17 cellular contexts compared by ENCODE assay signal in genomic region chr5:94891565-94892362, GRCh38.
DNase-seq lines count a peak whose midpoint lies in the region; ATAC-seq, FAIRE-seq and TF ChIP-seq lines count a peak whose summit lies in the region.
"Had no signal": no experiment of that assay in that cellular context is flagged by ENCODE, and none has a peak within 500 bp of the region (broad histone marks: within the 10 kb centered on the region; RNA-seq: fewer than 3 reads in every experiment).

No MANE protein-coding gene starts in this region.

- no peaks in the 10 kb centered on the region for H3K27me3 ChIP-seq in H1 (replicated peaks in 1 of 4; ENCODE audit: control insufficient read depth in 3 of 4, extremely low read depth in 1 of 4, insufficient read depth in 3 of 4, low read length in 3 of 4)
- H3K27me3 ChIP-seq: BLaER1 treated with 17β-estradiol and CSF1 and Interleukin-3, amounts not matched to agents 10 nM and 100 nM had no signal

- H4K20me1 ChIP-seq in H1 (replicated peaks in 1 of 2; ENCODE audit: control insufficient read depth in 1 of 2, insufficient read depth in 2 of 2, low read length in 2 of 2) = no peaks in the 10 kb centered on the region

- TF ChIP-seq POLR2A in A549 (IDR thresholded peaks at IDR 0.05; ENCODE audit: low read length) (no peak), H1 (IDR thresholded peaks at IDR 0.05; ENCODE audit: control extremely low read depth in 1 of 2, low read depth in 2 of 2, low read length in 2 of 2) (no peak)

- H3K23ac ChIP-seq in H1 (ENCODE audit: insufficient read length) = no peak overlapping the region

- no peak for DNase-seq in A549 (ENCODE audit: low read depth in 1 of 2, low spot score in 1 of 2)
- no peak for DNase-seq in HEK293T (ENCODE audit: extremely low spot score)
- no peak for DNase-seq in H1 (ENCODE audit: low read depth in 1 of 2, low spot score in 2 of 2)
- DNase-seq in retina = peak; percentile 24
- DNase-seq in cerebellar nuclear complex (lab: John Stamatoyannopoulos, UW) = no peak
- DNase-seq in stimulated activated CD4-positive, alpha-beta T cell treated with anti-CD3 and anti-CD28 coated beads, Interleukin-4, amount 100 ng/mL, for 24 hours = no peak
- DNase-seq: 8988T; Calu3; CD8-positive, alpha-beta T cell; DMS79 treated with DMSO at 0.1 percent for 48 hours; GF-D8; H7 had no signal

- POLR2A ChIA-PET in A549 (lab: Yijun Ruan, JAX) = no interaction called here
- POLR2A ChIA-PET in HEK293T (lab: Yijun Ruan, JAX) = no interaction called here
- POLR2A ChIA-PET in H1 (lab: Charles Lee; ENCODE audit: partially characterized antibody) = no interaction called here

- no peak overlapping the region for H4K8ac ChIP-seq in H1 (ENCODE audit: extremely low read depth, insufficient read depth, low read length)

- WGBS in A549 (ENCODE audit: missing lambda C conversion rate) = 88% methylated on average over 14 of the region's 14 CpGs
- 88% methylated on average over 14 of the region's 14 CpGs; no CpG with 5 or more reads in 1 of the 2 experiments for WGBS in H1 (ENCODE audit: extremely low coverage in 1 of 2, insufficient coverage in 1 of 2, insufficient read length in 1 of 2, insufficient replicate concordance in 2 of 2, low coverage in 1 of 2, low lambda C conversion rate in 2 of 2, missing lambda C conversion rate in 1 of 2), 2 experiments

- H4K5ac ChIP-seq in H1 (ENCODE audit: insufficient read length, low read depth, low read length) = no peak overlapping the region

- no peak overlapping the region for H2BK15ac ChIP-seq in H1 (ENCODE audit: low read length)

- no peak overlapping the region for H2BK120ac ChIP-seq in H1 (replicated peaks; ENCODE audit: low read depth, low read length)

- H3K36me3 ChIP-seq in H1 (ENCODE audit: control insufficient read depth in 2 of 4, insufficient read depth in 4 of 4, low read length in 3 of 4) = no peaks in the 10 kb centered on the region

- no peak overlapping the region for H2BK12ac ChIP-seq in H1 (ENCODE audit: low read depth, low read length)

- H3K4me2 ChIP-seq in A549 (no peak overlapping the region), H1 (ENCODE audit: insufficient read depth in 1 of 2, low read depth in 2 of 2, low read length in 2 of 2) (no peak overlapping the region)
- H3K4me2 ChIP-seq: BLaER1 treated with 17β-estradiol and CSF1 and Interleukin-3, amounts not matched to agents 10 nM and 100 nM; GM23338 had no signal

- H2AFZ ChIP-seq in H1 (ENCODE audit: low read length) = no peak overlapping the region
- H2AFZ ChIP-seq: GM23338 had no signal

- no peak overlapping the region for H4K91ac ChIP-seq in H1 (replicated peaks; ENCODE audit: insufficient read length, low read length)

- H3K4ac ChIP-seq in H1 (replicated peaks; ENCODE audit: insufficient read length, low read depth, low read length) = no peak overlapping the region

- H2BK20ac ChIP-seq in H1 (ENCODE audit: low read length) = no peak overlapping the region

- peak overlapping the region; percentile 32 for H3K56ac ChIP-seq in H1 (replicated peaks; ENCODE audit: insufficient read length, low read depth, low read length)

- H3K27ac ChIP-seq in A549 (no peak overlapping the region), H1 (ENCODE audit: low read depth, low read length) (no peak overlapping the region)
- H3K27ac ChIP-seq: BLaER1 treated with 17β-estradiol and CSF1 and Interleukin-3, amounts not matched to agents 10 nM and 100 nM had no signal

- TF ChIP-seq RAD21 in A549 (conservative IDR thresholded peaks at IDR 0.05 in 1 of 2, IDR thresholded peaks at IDR 0.05 in 1 of 2) (no peak), H1 (IDR thresholded peaks at IDR 0.05 in 1 of 2, conservative IDR thresholded peaks at IDR 0.05 in 1 of 2; ENCODE audit: low read depth in 2 of 2, low read length in 2 of 2) (no peak)

- TF ChIP-seq EP300 in A549 (IDR thresholded peaks at IDR 0.05) (no peak), H1 (IDR thresholded peaks at IDR 0.05; ENCODE audit: borderline replicate concordance in 1 of 2, low read depth in 2 of 2, low read length in 2 of 2) (no peak)

- no peak overlapping the region for H2AK5ac ChIP-seq in H1 (ENCODE audit: low read depth, low read length)

- no peak for TF ChIP-seq CTCF in A549 (IDR thresholded peaks at IDR 0.05)
- no peak for TF ChIP-seq CTCF in H1 (IDR thresholded peaks at IDR 0.05; ENCODE audit: control extremely low read depth in 1 of 3, insufficient read depth in 1 of 3, low read depth in 1 of 3, low read length in 3 of 3)

- ATAC-seq in A549 = no peak
- no peak for ATAC-seq in GM21390 (IDR thresholded peaks at IDR 0.05; ENCODE audit: unreplicated experiment)
- ATAC-seq: CD8-positive, alpha-beta T cell; GM12878; GM23338; HCT116 had no signal

- CTCF ChIA-PET in A549 (lab: Yijun Ruan, JAX) (no interaction called here), HEK293T (lab: Yijun Ruan, JAX) (no interaction called here), H1 (lab: Charles Lee; ENCODE audit: partially characterized antibody) (interaction anchor here (1.1 to 3.4 kb wide), 6 partner anchors 8 to 1090 kb away, joined by 3 to 11 read pairs (median 4); no protein-coding TSS in a partner anchor)

- H3K79me1 ChIP-seq in H1 (ENCODE audit: low read depth, low read length) = no peaks in the 10 kb centered on the region

- FAIRE-seq in A549 (lab: Jason Lieb, UNC) (no peak), H1 (lab: Jason Lieb, UNC) (no peak)

- no peak overlapping the region for H3K9ac ChIP-seq in H1 (replicated peaks in 1 of 4; ENCODE audit: extremely low read depth in 1 of 4, low read depth in 3 of 4, low read length in 3 of 4)
- H3K9ac ChIP-seq: BLaER1 treated with 17β-estradiol and CSF1 and Interleukin-3, amounts not matched to agents 10 nM and 100 nM had no signal

- H2BK5ac ChIP-seq in H1 (ENCODE audit: low read depth, low read length) = no peak overlapping the region

- H3K18ac ChIP-seq in H1 (ENCODE audit: extremely low read depth, low read length) = no peak overlapping the region

- no peak overlapping the region for H3K14ac ChIP-seq in H1 (ENCODE audit: insufficient read length)

- H3K4me1 ChIP-seq in A549 (no peaks in the 10 kb centered on the region), H1 (replicated peaks in 1 of 4; ENCODE audit: control insufficient read depth in 3 of 4, insufficient read depth in 4 of 4, low read length in 3 of 4) (no peaks in the 10 kb centered on the region)
- H3K4me1 ChIP-seq: BLaER1 treated with 17β-estradiol and CSF1 and Interleukin-3, amounts not matched to agents 10 nM and 100 nM had no signal

- no peaks in the 10 kb centered on the region for H3K79me2 ChIP-seq in H1 (ENCODE audit: control insufficient read depth in 1 of 2, insufficient read depth in 2 of 2, low read length in 2 of 2)

- H3K9me3 ChIP-seq in A549 (no peaks in the 10 kb centered on the region), H1 (ENCODE audit: insufficient read depth in 2 of 2, low read depth in 1 of 2, low read length in 1 of 2) (no peaks in the 10 kb centered on the region)
- H3K9me3 ChIP-seq: BLaER1 treated with 17β-estradiol and CSF1 and Interleukin-3, amounts not matched to agents 10 nM and 100 nM had no signal

- H3K4me3 ChIP-seq in A549 (no peak overlapping the region), H1 (ENCODE audit: extremely low read depth in 1 of 4, insufficient read depth in 2 of 4, low read depth in 3 of 4, low read length in 4 of 4) (no peak overlapping the region)
- H3K4me3 ChIP-seq: BLaER1 treated with 17β-estradiol and CSF1 and Interleukin-3, amounts not matched to agents 10 nM and 100 nM; GM12878; GM23338 had no signal

- no peaks in the 10 kb centered on the region; the same call in 1 of the 2 replicates for H3K23me2 ChIP-seq in H1 (ENCODE audit: low read depth, low read length)

TF ChIP-seq in A549, 52 proteins besides CTCF, POLR2A, EP300 and RAD21 (continues in another document):
- TF ChIP-seq KDM1A (IDR thresholded peaks at IDR 0.05; ENCODE audit: low read depth) = no peak
- TF ChIP-seq JUN (IDR thresholded peaks at IDR 0.05) = no peak
- TF ChIP-seq E2F6 (IDR thresholded peaks at IDR 0.05; ENCODE audit: borderline replicate concordance, low read depth) = no peak
- no peak for TF ChIP-seq MAZ (IDR thresholded peaks at IDR 0.05; ENCODE audit: borderline replicate concordance, low read depth, low read length)
- peak; percentile 27; the same call in 1 of the 2 replicates for TF ChIP-seq ZC3H11A (IDR thresholded peaks at IDR 0.05)
- TF ChIP-seq BHLHE40 (IDR thresholded peaks at IDR 0.05; ENCODE audit: low read depth, low read length) = no peak

TF ChIP-seq in HEK293T, 16 proteins besides CTCF, POLR2A, EP300 and RAD21:
- TF ChIP-seq PKNOX1 (IDR thresholded peaks at IDR 0.05) (peak; percentile 93), FOXA1 (IDR thresholded peaks at IDR 0.05) (no peak)

TF ChIP-seq in H1, 55 proteins besides CTCF, POLR2A, EP300 and RAD21:
- no peak for TF ChIP-seq GABPA (IDR thresholded peaks at IDR 0.05; ENCODE audit: borderline replicate concordance, insufficient read depth, low read length)
- TF ChIP-seq BACH1 (IDR thresholded peaks at IDR 0.05; ENCODE audit: low read length) = no peak
- TF ChIP-seq SAP30 (IDR thresholded peaks at IDR 0.05; ENCODE audit: insufficient read depth, insufficient replicate concordance, low read length) = no peak
- TF ChIP-seq ASH2L (IDR thresholded peaks at IDR 0.05; ENCODE audit: low read length) = no peak
- no peak for TF ChIP-seq CHD2 (IDR thresholded peaks at IDR 0.05; ENCODE audit: low read length)
- TF ChIP-seq TEAD4 (IDR thresholded peaks at IDR 0.05; ENCODE audit: low read depth, low read length) = no peak
- no peak for TF ChIP-seq KDM1A (IDR thresholded peaks at IDR 0.05; ENCODE audit: borderline replicate concordance, low read length)
